24 cellular contexts compared by ENCODE assay signal in the genomic region with DNA sequence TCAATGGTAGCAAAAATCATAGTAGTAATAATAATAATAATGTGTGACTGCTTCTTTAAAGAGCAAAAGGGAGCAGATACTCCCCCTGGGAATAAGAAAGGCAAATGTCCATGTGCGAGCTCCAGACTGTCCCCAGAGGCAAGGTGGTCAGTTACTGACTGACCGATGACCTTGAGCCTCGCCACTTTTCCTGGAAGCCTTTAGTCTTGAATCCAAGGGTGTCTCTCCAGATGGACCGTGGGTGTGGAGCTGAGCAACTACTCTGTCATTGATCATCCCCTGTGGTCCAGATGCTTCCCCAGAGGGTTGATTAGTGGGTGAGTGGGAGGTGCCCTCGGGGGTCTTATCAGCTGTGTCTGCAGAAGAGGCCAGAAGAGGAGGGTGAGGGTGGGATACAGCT.
A peak's percentile ranks its signal among the peaks of the same experiment; 100 is the strongest.
DNase-seq lines count a peak whose midpoint lies in the region; ATAC-seq and TF ChIP-seq lines count a peak whose summit lies in the region.
"Had no signal": no experiment of that assay in that cellular context is flagged by ENCODE, and none has a peak within 500 bp of the region (broad histone marks: within the 10 kb centered on the region; RNA-seq: fewer than 3 reads in every experiment).

No MANE protein-coding gene starts in this region.

- H3K4me1 ChIP-seq in heart right ventricle: peaks cover 0 to 23% (median 10%) of the 10 kb centered on the region in 9 donors

- H3K9me3 Mint-ChIP-seq in mesothelial cell of epicardium: peaks cover 20% of the 10 kb centered on the region

- H3K36me3 Mint-ChIP-seq in mesothelial cell of epicardium: peaks cover 26% of the 10 kb centered on the region
- H3K36me3 Mint-ChIP-seq: CD4-positive, CD25-positive, alpha-beta regulatory T cell had no signal

- H3K4me3 Mint-ChIP-seq in mesothelial cell of epicardium: no peak overlapping the region
- H3K4me3 Mint-ChIP-seq: CD4-positive, CD25-positive, alpha-beta regulatory T cell had no signal

- H3K27ac Mint-ChIP-seq in mesothelial cell of epicardium: peak overlapping the region; percentile 60
- H3K27ac Mint-ChIP-seq: CD4-positive, CD25-positive, alpha-beta regulatory T cell had no signal

- H3K9me3 ChIP-seq in heart right ventricle: peaks cover 0 to 12% (median 0%) of the 10 kb centered on the region in 11 donors
- H3K9me3 ChIP-seq: BE2C had no signal

- H3K4me3 ChIP-seq in heart right ventricle: no peak overlapping the region

- intact Hi-C loops in Right ventricle myocardium superior (cut with DNase I): no loop called here
- intact Hi-C loops in cardiac septum (cut with DNase I): no loop called here
- intact Hi-C loops in heart right ventricle (cut with DNase I): loop anchor here in 1 of 10 donors (5.0 to 10.0 kb wide), 2 partner anchors 90 to 112 kb away; no protein-coding TSS in a partner anchor
- intact Hi-C loops in left colon (cut with DNase I, micrococcal nuclease): no loop called here

- 59 to 64% methylated on average over 5 of the region's 5 CpGs for WGBS in heart right ventricle, 2 donors

- H3K4me1 Mint-ChIP-seq in mesothelial cell of epicardium: peaks cover 36% of the 10 kb centered on the region

- H3K27ac ChIP-seq in heart right ventricle: peak overlapping the region in 2 of 10 donors; percentile 28 to 45

- H3K27me3 ChIP-seq in heart right ventricle: no peaks in the 10 kb centered on the region
- H3K27me3 ChIP-seq: BE2C had no signal

- ATAC-seq in Right ventricle myocardium superior (ENCODE audit: poor library complexity): peak; percentile 32
- peak in 6 of 8 donors; percentile 17 to 74 (median 66) for ATAC-seq in heart right ventricle
- ATAC-seq in left lobe of liver: no peak
- ATAC-seq in left colon: no peak
- ATAC-seq: HCT116, HepG2 had no signal

- no peaks in the 10 kb centered on the region for H3K27me3 Mint-ChIP-seq in mesothelial cell of epicardium (ENCODE audit: low read depth)
- H3K27me3 Mint-ChIP-seq: CD4-positive, CD25-positive, alpha-beta regulatory T cell had no signal

- no peaks in the 10 kb centered on the region for H3K36me3 ChIP-seq in heart right ventricle
- H3K36me3 ChIP-seq: BE2C had no signal

- TF ChIP-seq CTCF in heart right ventricle (IDR thresholded peaks at IDR 0.05) (no peak), mesothelial cell of epicardium (IDR thresholded peaks at IDR 0.05; ENCODE audit: unreplicated experiment) (no peak)

- no peak for DNase-seq in Right ventricle myocardium superior
- DNase-seq in cardiac septum (ENCODE audit: low spot score): no peak
- DNase-seq in heart right ventricle: peak in 1 of 2 donors; percentile 41
- no peak for DNase-seq in mesothelial cell of epicardium (ENCODE audit: low spot score in 2 of 2, unreplicated experiment in 2 of 2)
- DNase-seq in left lobe of liver (ENCODE audit: low spot score): no peak
- no peak for DNase-seq in midbrain (lab: John Stamatoyannopoulos, UW)
- DNase-seq in left colon: no peak
- DNase-seq in NCI-H526 (lab: John Stamatoyannopoulos, UW): no peak
- DNase-seq: 8988T; ACHN; BE2C; CD4-positive, CD25-positive, alpha-beta regulatory T cell; KBM-7; MV-4-11; NCI-H1105; NCI-H1436 treated with DMSO at 0.1 percent for 48 hours; NCI-H187 treated with DMSO at 0.1 percent for 48 hours; NCI-H2171 treated with DMSO at 0.1 percent for 48 hours; NCI-H345; NCI-H510A treated with DMSO at 0.1 percent for 48 hours; NCI-H748 treated with DMSO at 0.1 percent for 48 hours; SHP77 had no signal

Comparison
In these comparisons a context has a peak if more than half of its experiments do, and no peak if none do; other contexts are left out.
1. ATAC-seq: peak in Right ventricle myocardium superior (single experiment) and heart right ventricle (6 of 8); none in left lobe of liver (single experiment) and left colon (single experiment).